Comparison of ENCODE assay signal across 1 cellular context in genomic region chr2:206443735-206444527, GRCh38.
TF ChIP-seq lines count a peak whose summit lies in the region.

No MANE protein-coding gene starts in this region.

TF ChIP-seq in HEK293, 187 proteins besides CTCF, POLR2A, EP300 and RAD21 (continued from another document and continues in another):
- TF ChIP-seq IKZF3 (tag by site-specific recombination; IDR thresholded peaks at IDR 0.05) (no peak), ZNF692 (tag by site-specific recombination; IDR thresholded peaks at IDR 0.05) (no peak), ZNF629 (tag by site-specific recombination; IDR thresholded peaks at IDR 0.05) (no peak), ZNF140 (tag by site-specific recombination; IDR thresholded peaks at IDR 0.05) (no peak), ZNF558 (tag by site-specific recombination; IDR thresholded peaks at IDR 0.05) (no peak), ZBTB11 (tag by site-specific recombination; conservative IDR thresholded peaks at IDR 0.05; ENCODE audit: low read depth) (peak; percentile 26; the same call in 1 of the 2 replicates), ZNF645 (tag by site-specific recombination; IDR thresholded peaks at IDR 0.05) (no peak), ZNF184 (tag by site-specific recombination; IDR thresholded peaks at IDR 0.05) (no peak), ZNF707 (tag by site-specific recombination; IDR thresholded peaks at IDR 0.05) (no peak), ZNF16 (tag by site-specific recombination; IDR thresholded peaks at IDR 0.05; ENCODE audit: low read depth) (no peak), ZNF174 (tag by site-specific recombination; IDR thresholded peaks at IDR 0.05) (no peak), ZNF202 (tag by site-specific recombination; IDR thresholded peaks at IDR 0.05; ENCODE audit: borderline replicate concordance) (no peak), ZFP41 (tag by site-specific recombination; IDR thresholded peaks at IDR 0.05; ENCODE audit: borderline replicate concordance) (no peak), ZSCAN16 (tag by site-specific recombination; IDR thresholded peaks at IDR 0.05) (no peak), ZNF394 (tag by site-specific recombination; IDR thresholded peaks at IDR 0.05; ENCODE audit: borderline replicate concordance) (no peak), AEBP2 (tag by site-specific recombination; IDR thresholded peaks at IDR 0.05; ENCODE audit: borderline replicate concordance) (no peak), ZBTB8A (tag by site-specific recombination; IDR thresholded peaks at IDR 0.05) (peak; percentile 81), ZNF114 (tag by site-specific recombination; IDR thresholded peaks at IDR 0.05) (no peak), ZNF768 (tag by site-specific recombination; IDR thresholded peaks at IDR 0.05) (no peak), MEIS1 (CRISPR knock-in tag; IDR thresholded peaks at IDR 0.05; ENCODE audit: borderline replicate concordance) (no peak), KLF16 (tag by site-specific recombination; IDR thresholded peaks at IDR 0.05) (no peak), ZNF335 (tag by site-specific recombination; conservative IDR thresholded peaks at IDR 0.05) (peak; percentile 92), PRDM2 (tag by site-specific recombination; IDR thresholded peaks at IDR 0.05; ENCODE audit: borderline replicate concordance) (no peak), ZNF280D (tag by site-specific recombination; IDR thresholded peaks at IDR 0.05) (no peak), HIC1 (tag by site-specific recombination; IDR thresholded peaks at IDR 0.05) (0 out of 2 replicates have a peak, but pooled peaks have one; percentile 29), ZNF837 (tag by site-specific recombination; IDR thresholded peaks at IDR 0.05) (no peak), ZNF473 (tag by site-specific recombination; IDR thresholded peaks at IDR 0.05) (no peak), ELK4 (IDR thresholded peaks at IDR 0.05; ENCODE audit: borderline replicate concordance, low read depth, low read length) (no peak), ZNF624 (tag by site-specific recombination; IDR thresholded peaks at IDR 0.05) (no peak), ZNF610 (tag by site-specific recombination; IDR thresholded peaks at IDR 0.05; ENCODE audit: borderline replicate concordance) (no peak), ZNF585B (tag by site-specific recombination; IDR thresholded peaks at IDR 0.05) (no peak), HOXA7 (CRISPR knock-in tag; IDR thresholded peaks at IDR 0.05; ENCODE audit: borderline replicate concordance) (no peak), ZNF596 (tag by site-specific recombination; IDR thresholded peaks at IDR 0.05) (no peak), OSR2 (tag by site-specific recombination; IDR thresholded peaks at IDR 0.05) (no peak), ZNF449 (tag by site-specific recombination; IDR thresholded peaks at IDR 0.05) (no peak), GFI1B (tag by site-specific recombination; IDR thresholded peaks at IDR 0.05) (no peak), ZSCAN30 (tag by site-specific recombination; IDR thresholded peaks at IDR 0.05) (no peak), SETDB1 (IDR thresholded peaks at IDR 0.05; ENCODE audit: insufficient read length, low read length) (no peak), GLIS2 (tag by site-specific recombination; IDR thresholded peaks at IDR 0.05) (no peak)
